Comparison of ENCODE assay signal across 8 cellular contexts in genomic region chr15:66851226-66852063, GRCh38.
A peak's percentile ranks its signal among the peaks of the same experiment; 100 is the strongest.
DNase-seq lines count a peak whose midpoint lies in the region; ATAC-seq and TF ChIP-seq lines count a peak whose summit lies in the region.

No MANE protein-coding gene starts in this region.

- H3K36me3 ChIP-seq in OCI-LY3 (replicated peaks; ENCODE audit: low read depth, low read length): no peaks in the 10 kb centered on the region

- no peak for ATAC-seq in GM21390 (IDR thresholded peaks at IDR 0.05; ENCODE audit: unreplicated experiment)

- TF ChIP-seq CTCF in GM12872 (IDR thresholded peaks at IDR 0.05; ENCODE audit: insufficient read depth, low read depth, low read length): peak; percentile 92
- peak; percentile 78 for TF ChIP-seq CTCF in HL-60 (IDR thresholded peaks at IDR 0.05; ENCODE audit: insufficient read depth, low read length)
- peak; percentile 92 for TF ChIP-seq CTCF in OCI-LY3 (IDR thresholded peaks at IDR 0.05; ENCODE audit: low read depth, low read length)

- H3K9me3 ChIP-seq in OCI-LY3 (ENCODE audit: insufficient read depth, low read length): no peaks in the 10 kb centered on the region

- H3K27me3 ChIP-seq in HL-60 (ENCODE audit: insufficient read depth, poor library complexity, severe bottlenecking) (no peaks in the 10 kb centered on the region), OCI-LY3 (ENCODE audit: low read depth, low read length) (peaks cover 7% of the 10 kb centered on the region)

- no peak overlapping the region for H3K4me3 ChIP-seq in HL-60 (replicated peaks; ENCODE audit: insufficient read depth, low read length)
- peak overlapping the region; percentile 68 for H3K4me3 ChIP-seq in OCI-LY3 (ENCODE audit: low read length)

- H2AFZ ChIP-seq in OCI-LY3 (ENCODE audit: low read depth, low read length): peak overlapping the region; percentile 98

- peak; percentile 56 to 76 for DNase-seq in HL-60 (ENCODE audit: low read depth in 1 of 2, low spot score in 1 of 2)
- DNase-seq in activated CD8-positive, alpha-beta memory T cell treated with anti-CD3 and anti-CD28 coated beads, Interleukin-2, amount 50 U/mL, for 48 hours: peak; percentile 91
- peak; percentile 85 to 89 for DNase-seq in erythroblast (lab: John Stamatoyannopoulos, UW)
- DNase-seq in myocyte (ENCODE audit: low read depth): peak; percentile 82
- DNase-seq in stimulated activated CD8-positive, alpha-beta memory T cell treated with anti-CD3 and anti-CD28 coated beads, Interleukin-4, amount 100 ng/mL, for 48 hours: peak; percentile 86

- H3K27ac ChIP-seq in HL-60 (replicated peaks): no peak overlapping the region
- H3K27ac ChIP-seq in OCI-LY3 (ENCODE audit: low read length): no peak overlapping the region

- H3K9ac ChIP-seq in OCI-LY3 (ENCODE audit: low read length): peak overlapping the region; percentile 33

- no peak for TF ChIP-seq POLR2A in erythroblast (IDR thresholded peaks at IDR 0.05; ENCODE audit: low read length)

- H4K20me1 ChIP-seq in OCI-LY3 (ENCODE audit: insufficient read depth, low read length): no peaks in the 10 kb centered on the region

- H3K4me1 ChIP-seq in OCI-LY3 (ENCODE audit: low read length): peaks cover 14% of the 10 kb centered on the region

- H3K4me2 ChIP-seq in OCI-LY3 (ENCODE audit: low read length): peak overlapping the region; percentile 78

- H3K79me2 ChIP-seq in OCI-LY3 (ENCODE audit: low read length): no peaks in the 10 kb centered on the region
